ENCODE assay signal across 17 cellular contexts in the genomic region with DNA sequence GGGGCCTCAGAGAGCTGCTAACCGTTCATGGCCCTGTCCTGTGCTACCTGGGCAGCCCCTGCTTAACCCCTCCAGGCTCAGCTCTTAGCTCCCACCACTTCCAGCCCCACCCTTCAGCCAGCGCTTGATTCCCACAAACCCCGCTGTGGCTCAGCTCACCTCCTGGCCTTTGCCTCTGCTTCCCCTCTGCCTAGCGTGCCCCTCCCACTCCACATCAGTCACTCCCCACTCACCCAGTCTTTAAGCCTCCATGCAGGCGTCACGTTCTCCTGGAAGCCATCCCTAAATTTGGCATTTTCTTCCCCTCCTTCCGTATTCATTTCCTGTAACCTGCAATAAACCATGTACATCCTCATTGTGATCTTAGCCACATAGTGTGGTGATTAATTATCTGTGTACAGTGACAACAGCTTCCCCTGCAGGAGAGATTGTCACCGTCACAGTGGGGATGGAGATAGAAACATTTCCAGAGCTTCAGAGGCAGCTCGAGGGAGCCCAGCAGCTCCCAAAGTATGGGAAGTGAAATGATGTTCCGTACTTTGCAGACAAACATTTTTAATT.
DNase-seq lines count a peak whose midpoint lies in the region; ATAC-seq and TF ChIP-seq lines count a peak whose summit lies in the region.
"Had no signal": no experiment of that assay in that cellular context is flagged by ENCODE, and none has a peak within 500 bp of the region (broad histone marks: within the 10 kb centered on the region; RNA-seq: fewer than 3 reads in every experiment).

No MANE protein-coding gene starts in this region.

- intact Hi-C loops in A673 (cut with micrococcal nuclease; ENCODE audit: unreplicated experiment): no loop called here

- H3K9me3 ChIP-seq in A673 (ENCODE audit: low read depth, low read length, poor library complexity, severe bottlenecking): no peaks in the 10 kb centered on the region
- H3K9me3 ChIP-seq: heart right ventricle, SJSA1, upper lobe of left lung had no signal

- TF ChIP-seq CTCF in A673 (conservative IDR thresholded peaks at IDR 0.05; ENCODE audit: low read depth, low read length): peak; percentile 34; the same call in 1 of the 2 replicates

- POLR2A ChIA-PET in A673 (lab: Charles Lee; ENCODE audit: low non-redundant PET): no interaction called here

- H3K4me1 ChIP-seq in A673 (ENCODE audit: insufficient read depth, low read length, poor library complexity, severe bottlenecking): peaks cover 7% of the 10 kb centered on the region
- H3K4me1 ChIP-seq: SJSA1 had no signal

- H3K4me3 ChIP-seq in A673 (ENCODE audit: low read depth, low read length, poor library complexity, severe bottlenecking): no peak overlapping the region
- H3K4me3 ChIP-seq: heart right ventricle, SJSA1, upper lobe of left lung had no signal

- H3K27ac ChIP-seq in A673 (ENCODE audit: low read depth, low read length, poor library complexity, severe bottlenecking): no peak overlapping the region
- H3K27ac ChIP-seq: heart right ventricle, SJSA1, upper lobe of left lung had no signal

- no peaks in the 10 kb centered on the region for H3K27me3 ChIP-seq in A673 (replicated peaks; ENCODE audit: insufficient read depth, low read depth, low read length, poor library complexity)
- H3K27me3 ChIP-seq: SJSA1, upper lobe of left lung had no signal

- ATAC-seq in HG03571 (IDR thresholded peaks at IDR 0.05; ENCODE audit: unreplicated experiment) (no peak), HG02884 (IDR thresholded peaks at IDR 0.05; ENCODE audit: unreplicated experiment) (no peak), GM21576 (IDR thresholded peaks at IDR 0.05; ENCODE audit: unreplicated experiment) (no peak)
- ATAC-seq: heart right ventricle, left ventricle myocardium superior had no signal

- no peaks in the 10 kb centered on the region for H3K36me3 ChIP-seq in A673 (ENCODE audit: insufficient read depth, low read length, poor library complexity, severe bottlenecking)
- H3K36me3 ChIP-seq: heart right ventricle, SJSA1, upper lobe of left lung had no signal

- peak; percentile 41 for DNase-seq in A673 (ENCODE audit: low spot score)
- peak; percentile 45 for DNase-seq in EH (ENCODE audit: low read depth)
- peak; percentile 79 for DNase-seq in NCI-H69 (lab: John Stamatoyannopoulos, UW)
- peak; percentile 21 for DNase-seq in kidney tubule cell (ENCODE audit: low spot score)
- DNase-seq in HK-2 (ENCODE audit: unreplicated experiment): no peak
- DNase-seq: activated B cell treated with CpG ODN at 0.5 μM for 24 hours; activated CD4-positive, alpha-beta T cell treated with anti-CD3 and anti-CD28 coated beads, Interleukin-2, amount 50 U/mL, for 48 hours; activated gamma-delta T cell treated with Interleukin-2 at 50 U/mL for 16 hours; CD8-positive, alpha-beta memory T cell; heart right ventricle; left ventricle myocardium superior; NCI-H526 treated with DMSO at 0.1 percent for 48 hours had no signal

- CTCF ChIA-PET in A673 (lab: Charles Lee): interaction anchor here (0.6 kb wide), 1 partner anchor 72 kb away, joined by 3 read pairs; no protein-coding TSS in a partner anchor

- BruUV-seq in A673 (replicated peaks; lab: Mats Ljungman, UMichigan): no TSS peak
